Comparison of ENCODE assay signal across 8 cellular contexts in the genomic region with DNA sequence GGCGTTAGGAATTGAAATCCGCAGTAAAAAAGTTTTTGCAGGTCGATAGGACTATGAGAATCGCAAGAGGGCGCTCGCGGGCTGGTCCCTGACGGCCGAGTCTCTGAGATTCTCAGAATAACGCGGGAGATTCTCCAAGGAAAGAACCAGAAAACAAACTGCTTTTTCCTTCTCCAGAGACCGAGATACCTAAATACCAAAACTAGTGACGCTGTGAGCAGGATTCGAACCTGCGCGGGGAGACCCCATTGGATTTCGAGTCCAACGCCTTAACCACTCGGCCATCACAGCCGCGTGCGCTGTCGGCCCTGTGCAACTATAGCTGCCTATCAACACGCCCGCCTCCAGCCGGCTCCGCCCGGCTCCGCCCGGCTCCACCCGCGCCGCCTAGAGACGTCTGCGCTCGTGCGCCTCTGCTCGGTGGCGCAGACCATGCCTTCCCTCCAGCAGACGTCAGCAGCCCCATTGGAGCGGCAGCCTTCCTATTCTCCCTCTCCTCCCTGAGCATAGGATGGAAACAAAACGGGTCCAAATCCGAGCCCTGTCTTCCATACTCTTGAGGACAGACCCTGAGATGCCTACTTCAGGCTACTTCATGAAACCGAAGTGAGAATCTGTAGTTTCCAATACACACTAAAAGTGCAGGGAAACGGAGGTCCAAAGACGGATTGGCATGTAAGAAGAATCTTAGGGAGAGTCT.
DNase-seq lines count a peak whose midpoint lies in the region; ATAC-seq and TF ChIP-seq lines count a peak whose summit lies in the region.

No MANE protein-coding gene starts in this region.

- H3K4me3 ChIP-seq in AG04449 (ENCODE audit: low read depth, low read length) (peak overlapping the region; percentile 65), WERI-Rb-1 (ENCODE audit: low read depth, low read length) (peak overlapping the region; percentile 84), cardiac fibroblast (replicated peaks in 1 of 2; ENCODE audit: low read depth in 2 of 2, low read length in 2 of 2) (peak overlapping the region in 1 of 2 donors; percentile 36)

- CTCF ChIA-PET in AG04449 (lab: Yijun Ruan, JAX): interaction anchor here (0.7 to 5.0 kb wide), 24 partner anchors 11 to 159 kb away, joined by 3 to 49 read pairs (median 4); a partner anchor contains a TSS

- peak; percentile 85 for DNase-seq in AG04449 (ENCODE audit: low read depth, low spot score)
- peak; percentile 96 for DNase-seq in NCI-H2196 (lab: John Stamatoyannopoulos, UW; ENCODE audit: unreplicated experiment)
- peak; percentile 95 for DNase-seq in WERI-Rb-1
- peak; percentile 98 to 99 for DNase-seq in cardiac fibroblast (ENCODE audit: low read depth in 2 of 2)
- DNase-seq in inferior parietal cortex (ENCODE audit: extremely low spot score): peak; percentile 96
- peak; percentile 95 for DNase-seq in smooth muscle cell of the brain vasculature (ENCODE audit: low read depth, low spot score)

- ATAC-seq in GM18870 (IDR thresholded peaks at IDR 0.05; ENCODE audit: unreplicated experiment): peak; percentile 60
- ATAC-seq in HG03108 (IDR thresholded peaks at IDR 0.05; ENCODE audit: unreplicated experiment): peak; percentile 76

- TF ChIP-seq CTCF in AG04449 (IDR thresholded peaks at IDR 0.05; ENCODE audit: insufficient read depth, low read length, missing control alignments) (peak; percentile 79), WERI-Rb-1 (IDR thresholded peaks at IDR 0.05; ENCODE audit: low read depth, low read length) (peak; percentile 82), cardiac fibroblast (IDR thresholded peaks at IDR 0.05; ENCODE audit: low read depth, low read length) (peak; percentile 93)

- POLR2A ChIA-PET in AG04449 (lab: Yijun Ruan, JAX): interaction anchor here (0.5 to 3.1 kb wide), 6 partner anchors 10 to 29 kb away, joined by 3 to 9 read pairs (median 4); a partner anchor contains a TSS

- H3K27me3 ChIP-seq in WERI-Rb-1 (ENCODE audit: insufficient read depth, low read depth, severe bottlenecking): no peaks in the 10 kb centered on the region

- peaks cover 30% of the 10 kb centered on the region for H3K36me3 ChIP-seq in WERI-Rb-1

- no peaks in the 10 kb centered on the region for H3K9me3 ChIP-seq in WERI-Rb-1 (ENCODE audit: severe bottlenecking)

- peak overlapping the region; percentile 80 for H3K27ac ChIP-seq in WERI-Rb-1
